14 cellular contexts compared by ENCODE assay signal in the genomic region with DNA sequence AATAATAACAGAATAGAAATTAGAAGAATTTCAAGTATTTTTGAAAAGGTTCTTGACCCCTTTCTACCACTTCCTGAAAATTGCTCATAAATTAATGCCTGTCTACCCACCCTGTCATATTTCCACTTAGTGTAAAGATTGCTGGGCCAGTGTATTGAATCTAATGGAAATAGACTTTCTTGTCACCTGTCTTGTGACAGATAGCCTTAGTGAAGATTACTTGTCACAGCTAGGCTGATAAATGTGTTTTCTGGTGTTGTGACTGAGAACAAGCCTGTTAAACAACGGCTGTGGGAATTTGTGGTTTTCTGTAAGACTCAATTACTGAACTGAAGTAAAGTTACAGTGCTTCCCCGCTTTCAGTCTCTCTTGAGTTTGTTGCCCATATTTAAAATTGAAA. TPM values are rescaled to one million over a fixed set of nuclear protein-coding genes. Genes with fewer than 3 reads are reported as not detected.
A peak's percentile ranks its signal among the peaks of the same experiment; 100 is the strongest.
DNase-seq lines count a peak whose midpoint lies in the region; ATAC-seq, FAIRE-seq and TF ChIP-seq lines count a peak whose summit lies in the region.
"Had no signal": no experiment of that assay in that cellular context is flagged by ENCODE, and none has a peak within 500 bp of the region (broad histone marks: within the 10 kb centered on the region; RNA-seq: fewer than 3 reads in every experiment).

No MANE protein-coding gene starts in this region.

- intact Hi-C loops in endothelial cell of umbilical vein (cut with micrococcal nuclease) = no loop called here
- intact Hi-C loops in PC-3 (cut with micrococcal nuclease) = no loop called here

- DNase-seq in endothelial cell of umbilical vein (ENCODE audit: low read depth, low spot score) (peak; percentile 49), PC-3 (no peak), hepatic stellate cell (ENCODE audit: low spot score) (no peak), putamen (ENCODE audit: low spot score) (no peak)
- DNase-seq: aorta, gastrocnemius medialis, MM.1S, spleen had no signal

- dilution Hi-C loops in endothelial cell of umbilical vein (cut with MboI; ENCODE audit: extremely low pct_ligation_motif_present, low sequenced_read_pairs) = no loop called here

- CTCF ChIA-PET in endothelial cell of umbilical vein (lab: Charles Lee) (no interaction called here), PC-3 (lab: Charles Lee) (no interaction called here)

- TF ChIP-seq CTCF in endothelial cell of umbilical vein (IDR thresholded peaks at IDR 0.05; ENCODE audit: extremely low read depth in 1 of 2, insufficient read depth in 1 of 2, low read depth in 1 of 2, low read length in 2 of 2) (no peak), PC-3 (conservative IDR thresholded peaks at IDR 0.05; ENCODE audit: low read depth, low read length) (no peak)

- H3K79me2 ChIP-seq in endothelial cell of umbilical vein (ENCODE audit: control insufficient read depth, insufficient read depth, low read length) (no peaks in the 10 kb centered on the region), PC-3 (ENCODE audit: low read length) (no peaks in the 10 kb centered on the region)

- H3K4me1 ChIP-seq in endothelial cell of umbilical vein (ENCODE audit: control insufficient read depth, extremely low read depth, insufficient read depth, low read length) (peaks cover 20% of the 10 kb centered on the region), PC-3 (ENCODE audit: insufficient read depth, low read length) (no peaks in the 10 kb centered on the region)
- H3K4me1 ChIP-seq: gastrocnemius medialis had no signal

- BruUV-seq in endothelial cell of umbilical vein (replicated peaks; lab: Mats Ljungman, UMichigan) (no TSS peak), PC-3 (replicated peaks; lab: Mats Ljungman, UMichigan) (no TSS peak)

- H2AFZ ChIP-seq in endothelial cell of umbilical vein (ENCODE audit: low read depth, low read length) = no peak overlapping the region
- H2AFZ ChIP-seq in PC-3 (ENCODE audit: low read length) = no peak overlapping the region

- H3K9ac ChIP-seq in endothelial cell of umbilical vein (replicated peaks; ENCODE audit: extremely low read depth, insufficient read depth, low read length) (no peak overlapping the region), PC-3 (ENCODE audit: low read length) (no peak overlapping the region)

- FAIRE-seq in endothelial cell of umbilical vein (lab: Jason Lieb, UNC) = no peak
- FAIRE-seq: H1 had no signal

- H3K4me3 ChIP-seq in endothelial cell of umbilical vein (replicated peaks in 1 of 3; ENCODE audit: insufficient read depth in 1 of 3, low read depth in 1 of 3, low read length in 3 of 3) = no peak overlapping the region
- no peak overlapping the region for H3K4me3 ChIP-seq in PC-3 (ENCODE audit: low read length)
- H3K4me3 ChIP-seq: gastrocnemius medialis, spleen had no signal

- POLR2A ChIA-PET in endothelial cell of umbilical vein (lab: Charles Lee) (no interaction called here), PC-3 (lab: Charles Lee; ENCODE audit: unreplicated experiment) (no interaction called here)

- peak overlapping the region; percentile 42 for H3K27ac ChIP-seq in endothelial cell of umbilical vein (ENCODE audit: insufficient read depth, low read depth, low read length)
- no peak overlapping the region for H3K27ac ChIP-seq in PC-3 (ENCODE audit: low read length)
- H3K27ac ChIP-seq: gastrocnemius medialis, RWPE1, spleen had no signal

- H3K27me3 ChIP-seq in endothelial cell of umbilical vein (ENCODE audit: control insufficient read depth in 2 of 2, insufficient read depth in 2 of 2, low read length in 2 of 2) (no peaks in the 10 kb centered on the region), PC-3 (ENCODE audit: low read length) (no peaks in the 10 kb centered on the region)
- H3K27me3 ChIP-seq: gastrocnemius medialis, spleen had no signal

- peak; percentile 85 for ATAC-seq in GM18861 (IDR thresholded peaks at IDR 0.05; ENCODE audit: unreplicated experiment)
- ATAC-seq in GM21737 (IDR thresholded peaks at IDR 0.05; ENCODE audit: unreplicated experiment) = peak; percentile 82
- peak; percentile 57 for ATAC-seq in HG03521 (IDR thresholded peaks at IDR 0.05; ENCODE audit: unreplicated experiment)
- ATAC-seq in PC-3 = no peak
- no peak for ATAC-seq in GM19023 (IDR thresholded peaks at IDR 0.05; ENCODE audit: unreplicated experiment)
- ATAC-seq: gastrocnemius medialis had no signal

- TF ChIP-seq POLR2A in endothelial cell of umbilical vein (IDR thresholded peaks at IDR 0.05; ENCODE audit: low read depth, low read length) = no peak

- H3F3A ChIP-seq in PC-3 (ENCODE audit: low read length, unreplicated experiment) = no peaks in the 10 kb centered on the region

- no peaks in the 10 kb centered on the region for H3K9me1 ChIP-seq in endothelial cell of umbilical vein (replicated peaks; ENCODE audit: control insufficient read depth, extremely low read depth, insufficient read depth, low read length)

- H4K20me1 ChIP-seq in endothelial cell of umbilical vein (replicated peaks; ENCODE audit: control insufficient read depth, extremely low read depth, insufficient read depth, low read length) (no peaks in the 10 kb centered on the region), PC-3 (ENCODE audit: low read length) (no peaks in the 10 kb centered on the region)

- H3K9me3 ChIP-seq in endothelial cell of umbilical vein (replicated peaks; ENCODE audit: control insufficient read depth, insufficient read depth, low read length) = no peaks in the 10 kb centered on the region
- no peaks in the 10 kb centered on the region for H3K9me3 ChIP-seq in PC-3 (ENCODE audit: low read length)
- H3K9me3 ChIP-seq: gastrocnemius medialis, spleen had no signal

- no peaks in the 10 kb centered on the region for H3K9me2 ChIP-seq in PC-3 (replicated peaks; ENCODE audit: low read length)

- H3K36me3 ChIP-seq in endothelial cell of umbilical vein (ENCODE audit: control insufficient read depth in 2 of 2, extremely low read depth in 1 of 2, insufficient read depth in 2 of 2, low read length in 2 of 2) (peaks cover 0 to 3% of the 10 kb centered on the region in 2 experiments), PC-3 (ENCODE audit: low read depth, low read length) (no peaks in the 10 kb centered on the region)

- H3K4me2 ChIP-seq in endothelial cell of umbilical vein (ENCODE audit: insufficient read depth, low read length) (peak overlapping the region; percentile 62), PC-3 (ENCODE audit: low read length) (no peak overlapping the region)

TF ChIP-seq in endothelial cell of umbilical vein, 7 proteins besides CTCF, POLR2A, EP300 and RAD21:
- TF ChIP-seq JUN (IDR thresholded peaks at IDR 0.05; ENCODE audit: borderline replicate concordance, insufficient read depth, insufficient read length, low read depth) (no peak), EZH2 (IDR thresholded peaks at IDR 0.05; ENCODE audit: borderline replicate concordance, low read depth, low read length, severe bottlenecking) (no peak), GATA2 (IDR thresholded peaks at IDR 0.05; ENCODE audit: insufficient read depth, insufficient read length, low read depth, low read length) (no peak), MYC (IDR thresholded peaks at IDR 0.05; ENCODE audit: low read depth, low read length) (no peak), POLR2AphosphoS5 (IDR thresholded peaks at IDR 0.05; ENCODE audit: insufficient read depth, low read depth, low read length) (no peak), FOS (IDR thresholded peaks at IDR 0.05; ENCODE audit: borderline replicate concordance, insufficient read depth, low read length) (no peak), MAX (IDR thresholded peaks at IDR 0.05; ENCODE audit: insufficient read depth, insufficient read length) (no peak)

RNA-seq across cellular contexts. Expression of gene PIK3C3, which starts 37.0 kb away (rescaled TPM):
- 45.8 and 47.3 TPM in 2 replicates for total RNA-seq in endothelial cell of umbilical vein
- polyA plus RNA-seq in endothelial cell of umbilical vein = 13.8 and 19.5 TPM in 2 replicates
- polyA plus RNA-seq in endothelial cell of umbilical vein (2011; cell fraction: cytosol; rRNA removed) = 30.0 and 31.4 TPM in 2 replicates
- 50.0 and 52.8 TPM in 2 replicates for polyA plus RNA-seq in endothelial cell of umbilical vein (2011; cell fraction: nucleus; rRNA removed)
- 30.5 and 36.8 TPM in 2 replicates for polyA plus RNA-seq in endothelial cell of umbilical vein (2012)
- 31.7 and 48.6 TPM in 2 replicates for polyA minus RNA-seq in endothelial cell of umbilical vein
- 11.0 TPM for polyA minus RNA-seq in endothelial cell of umbilical vein (2011; cell fraction: cytosol; rRNA and poly(A)+ RNA removed)
- polyA minus RNA-seq in endothelial cell of umbilical vein (2011; cell fraction: nucleus; rRNA and poly(A)+ RNA removed) = 98.2 and 127 TPM in 2 replicates
- 13.4 and 25.9 TPM in 2 replicates for total RNA-seq in PC-3 (2014; rRNA removed)

Comparison
In these comparisons a context has a peak if more than half of its experiments do, and no peak if none do; other contexts are left out.
1. ATAC-seq: peak in GM18861 (single experiment), GM21737 (single experiment) and HG03521 (single experiment); none in PC-3 (single experiment) and GM19023 (single experiment).